Comparison of ENCODE assay signal across 10 cellular contexts in the genomic region with DNA sequence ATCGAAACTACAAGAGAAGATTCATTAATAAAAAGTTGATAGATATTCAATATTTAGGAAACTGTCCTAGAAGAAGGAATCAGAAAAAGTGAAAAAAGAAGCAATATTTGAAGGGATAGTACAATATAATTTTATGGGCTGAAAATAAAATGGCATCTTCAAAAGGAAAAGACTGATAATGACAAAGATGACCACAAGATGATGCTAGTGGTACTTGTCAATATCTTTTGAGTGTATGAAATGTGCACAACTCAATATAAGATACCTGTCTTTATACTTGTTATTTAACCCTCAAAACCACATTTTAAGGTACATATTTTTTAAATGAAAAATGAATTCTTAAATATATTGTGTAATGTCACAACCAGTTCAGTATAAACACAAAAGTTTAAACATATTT.
A peak's percentile ranks its signal among the peaks of the same experiment; 100 is the strongest.
DNase-seq lines count a peak whose midpoint lies in the region; ATAC-seq and TF ChIP-seq lines count a peak whose summit lies in the region.
"Had no signal": no experiment of that assay in that cellular context is flagged by ENCODE, and none has a peak within 500 bp of the region (broad histone marks: within the 10 kb centered on the region; RNA-seq: fewer than 3 reads in every experiment).

No MANE protein-coding gene starts in this region.

- no peak overlapping the region for H2AFZ ChIP-seq in mammary epithelial cell (ENCODE audit: low read depth, low read length)
- no peak overlapping the region for H2AFZ ChIP-seq in neural cell (ENCODE audit: low read depth, low read length)

- H3K4me1 ChIP-seq in mammary epithelial cell (ENCODE audit: insufficient read depth, low read length), result no peaks in the 10 kb centered on the region

- H3K9me2 ChIP-seq in neural cell (ENCODE audit: insufficient read depth, low read length), result no peaks in the 10 kb centered on the region

- H3K9me3 Mint-ChIP-seq in activated naive CD4-positive, alpha-beta T cell treated with anti-CD3 and anti-CD28 coated beads for 36 hours, result peaks cover 10% of the 10 kb centered on the region

- no peaks in the 10 kb centered on the region for H3K27me3 ChIP-seq in mammary epithelial cell (ENCODE audit: insufficient read depth, low read length)
- H3K27me3 ChIP-seq in neural cell (ENCODE audit: insufficient read depth, low read depth, low read length), result no peaks in the 10 kb centered on the region

- no peak overlapping the region for H3K27ac Mint-ChIP-seq in activated naive CD4-positive, alpha-beta T cell treated with anti-CD3 and anti-CD28 coated beads for 36 hours

- no peak for TF ChIP-seq EP300 in neural cell (conservative IDR thresholded peaks at IDR 0.05; ENCODE audit: poor library complexity, severe bottlenecking)

- TF ChIP-seq CTCF in GM13977 (IDR thresholded peaks at IDR 0.05; ENCODE audit: extremely low read depth, insufficient read depth, missing control alignments) (peak; percentile 22), mammary epithelial cell (conservative IDR thresholded peaks at IDR 0.05 in 1 of 2, IDR thresholded peaks at IDR 0.05 in 1 of 2; ENCODE audit: extremely low read depth in 1 of 2, insufficient read depth in 1 of 2, low read depth in 1 of 2, low read length in 2 of 2) (peak; percentile 74 to 82), neural cell (IDR thresholded peaks at IDR 0.05; ENCODE audit: poor library complexity, severe bottlenecking) (peak; percentile 64)

- H3K4me3 ChIP-seq in mammary epithelial cell (replicated peaks in 1 of 3; ENCODE audit: insufficient read depth in 1 of 3, low read depth in 2 of 3, low read length in 3 of 3) (no peak overlapping the region), neural cell (ENCODE audit: low read length) (no peak overlapping the region)

- H3K4me1 Mint-ChIP-seq in activated naive CD4-positive, alpha-beta T cell treated with anti-CD3 and anti-CD28 coated beads for 36 hours (ENCODE audit: low read depth), result no peaks in the 10 kb centered on the region

- TF ChIP-seq RAD21 in neural cell (conservative IDR thresholded peaks at IDR 0.05), result peak; percentile 74

- no peak for DNase-seq in GM13977 (ENCODE audit: low spot score)
- DNase-seq in NCI-H2227 treated with DMSO at 0.1 percent for 48 hours (lab: John Stamatoyannopoulos, UW), result peak; percentile 26
- peak; percentile 29 for DNase-seq in mammary epithelial cell
- no peak for DNase-seq in activated naive CD4-positive, alpha-beta T cell treated with anti-CD3 and anti-CD28 coated beads for 36 hours
- no peak for DNase-seq in activated CD4-positive, alpha-beta T cell treated with anti-CD3 and anti-CD28 coated beads, Interleukin-2, amount 50 U/mL, for 48 hours
- DNase-seq: left ventricle myocardium superior, NCI-H146 had no signal

- no peak for ATAC-seq in GM21529 (IDR thresholded peaks at IDR 0.05; ENCODE audit: unreplicated experiment)
- ATAC-seq in GM21360 (IDR thresholded peaks at IDR 0.05; ENCODE audit: unreplicated experiment), result no peak
- ATAC-seq: left ventricle myocardium superior had no signal

- H3K9me3 ChIP-seq in mammary epithelial cell (replicated peaks; ENCODE audit: insufficient read depth, low read length), result no peaks in the 10 kb centered on the region
- H3K9me3 ChIP-seq in neural cell (ENCODE audit: low read length), result no peaks in the 10 kb centered on the region

- intact Hi-C loops in mammary epithelial cell (cut with micrococcal nuclease), result loop anchor here (1.0 to 10.0 kb wide), 3 partner anchors 210 to 1134 kb away; no protein-coding TSS in a partner anchor
- intact Hi-C loops in activated naive CD4-positive, alpha-beta T cell treated with anti-CD3 and anti-CD28 coated beads for 36 hours (cut with micrococcal nuclease), result no loop called here

- in situ Hi-C loops in GM13977 (cut with MboI; ENCODE audit: low pct_unique_long_range_greater_than_20kb, low sequenced_read_pairs, unreplicated experiment) (no loop called here), mammary epithelial cell (cut with MboI; ENCODE audit: low sequenced_read_pairs in 2 of 2) (no loop called here)

- no peak overlapping the region for H3K4me2 ChIP-seq in mammary epithelial cell (ENCODE audit: insufficient read depth, low read depth, low read length)
- no peak overlapping the region for H3K4me2 ChIP-seq in neural cell (ENCODE audit: low read length)

- CTCF ChIA-PET in mammary epithelial cell (lab: Charles Lee; ENCODE audit: low non-redundant PET), result no interaction called here
- CTCF ChIA-PET in activated naive CD4-positive, alpha-beta T cell treated with anti-CD3 and anti-CD28 coated beads for 36 hours (lab: Charles Lee), result no interaction called here

- BruUV-seq in mammary epithelial cell (replicated peaks; lab: Mats Ljungman, UMichigan), result no TSS peak

- H3K27ac ChIP-seq in mammary epithelial cell (ENCODE audit: insufficient read depth, low read depth, low read length), result no peak overlapping the region
- no peak overlapping the region for H3K27ac ChIP-seq in neural cell (ENCODE audit: low read length)

- no peaks in the 10 kb centered on the region for H3K36me3 ChIP-seq in mammary epithelial cell (ENCODE audit: insufficient read depth, low read length)
- H3K36me3 ChIP-seq in neural cell (ENCODE audit: insufficient read depth, low read length), result no peaks in the 10 kb centered on the region

- H3K9ac ChIP-seq in mammary epithelial cell (ENCODE audit: insufficient read depth, low read length) (no peak overlapping the region), neural cell (ENCODE audit: low read length) (no peak overlapping the region)

- H3F3A ChIP-seq in neural cell (ENCODE audit: insufficient read depth, low read length, poor library complexity, severe bottlenecking), result no peaks in the 10 kb centered on the region

- H4K20me1 ChIP-seq in mammary epithelial cell (ENCODE audit: insufficient read depth, low read length) (no peaks in the 10 kb centered on the region), neural cell (ENCODE audit: insufficient read depth) (no peaks in the 10 kb centered on the region)

- dilution Hi-C loops in mammary epithelial cell (cut with HindIII; ENCODE audit: low sequenced_read_pairs), result no loop called here

- no peaks in the 10 kb centered on the region for H3K27me3 Mint-ChIP-seq in activated naive CD4-positive, alpha-beta T cell treated with anti-CD3 and anti-CD28 coated beads for 36 hours (ENCODE audit: low read depth)

- no peaks in the 10 kb centered on the region for H3K36me3 Mint-ChIP-seq in activated naive CD4-positive, alpha-beta T cell treated with anti-CD3 and anti-CD28 coated beads for 36 hours (ENCODE audit: low read depth)

- 100% methylated on average over 1 of the region's 1 CpG for WGBS in mammary epithelial cell (ENCODE audit: low coverage, missing lambda C conversion rate)

- H3K4me3 Mint-ChIP-seq in activated naive CD4-positive, alpha-beta T cell treated with anti-CD3 and anti-CD28 coated beads for 36 hours, result no peak overlapping the region

- H3K79me2 ChIP-seq in mammary epithelial cell (ENCODE audit: insufficient read depth, low read length) (no peaks in the 10 kb centered on the region), neural cell (replicated peaks; ENCODE audit: insufficient read depth, low read length) (no peaks in the 10 kb centered on the region)

TF ChIP-seq in neural cell, 6 proteins besides CTCF, POLR2A, EP300 and RAD21:
- TF ChIP-seq SMC3 (conservative IDR thresholded peaks at IDR 0.05; ENCODE audit: poor library complexity) (peak; percentile 64), EZH2 (IDR thresholded peaks at IDR 0.05; ENCODE audit: borderline replicate concordance, insufficient read depth, low read length, poor library complexity, severe bottlenecking) (no peak), MXI1 (conservative IDR thresholded peaks at IDR 0.05; ENCODE audit: poor library complexity, severe bottlenecking) (no peak), POLR2AphosphoS5 (IDR thresholded peaks at IDR 0.05) (no peak), TAF1 (IDR thresholded peaks at IDR 0.05; ENCODE audit: low read depth) (no peak)
- TF ChIP-seq, protein P1, sequence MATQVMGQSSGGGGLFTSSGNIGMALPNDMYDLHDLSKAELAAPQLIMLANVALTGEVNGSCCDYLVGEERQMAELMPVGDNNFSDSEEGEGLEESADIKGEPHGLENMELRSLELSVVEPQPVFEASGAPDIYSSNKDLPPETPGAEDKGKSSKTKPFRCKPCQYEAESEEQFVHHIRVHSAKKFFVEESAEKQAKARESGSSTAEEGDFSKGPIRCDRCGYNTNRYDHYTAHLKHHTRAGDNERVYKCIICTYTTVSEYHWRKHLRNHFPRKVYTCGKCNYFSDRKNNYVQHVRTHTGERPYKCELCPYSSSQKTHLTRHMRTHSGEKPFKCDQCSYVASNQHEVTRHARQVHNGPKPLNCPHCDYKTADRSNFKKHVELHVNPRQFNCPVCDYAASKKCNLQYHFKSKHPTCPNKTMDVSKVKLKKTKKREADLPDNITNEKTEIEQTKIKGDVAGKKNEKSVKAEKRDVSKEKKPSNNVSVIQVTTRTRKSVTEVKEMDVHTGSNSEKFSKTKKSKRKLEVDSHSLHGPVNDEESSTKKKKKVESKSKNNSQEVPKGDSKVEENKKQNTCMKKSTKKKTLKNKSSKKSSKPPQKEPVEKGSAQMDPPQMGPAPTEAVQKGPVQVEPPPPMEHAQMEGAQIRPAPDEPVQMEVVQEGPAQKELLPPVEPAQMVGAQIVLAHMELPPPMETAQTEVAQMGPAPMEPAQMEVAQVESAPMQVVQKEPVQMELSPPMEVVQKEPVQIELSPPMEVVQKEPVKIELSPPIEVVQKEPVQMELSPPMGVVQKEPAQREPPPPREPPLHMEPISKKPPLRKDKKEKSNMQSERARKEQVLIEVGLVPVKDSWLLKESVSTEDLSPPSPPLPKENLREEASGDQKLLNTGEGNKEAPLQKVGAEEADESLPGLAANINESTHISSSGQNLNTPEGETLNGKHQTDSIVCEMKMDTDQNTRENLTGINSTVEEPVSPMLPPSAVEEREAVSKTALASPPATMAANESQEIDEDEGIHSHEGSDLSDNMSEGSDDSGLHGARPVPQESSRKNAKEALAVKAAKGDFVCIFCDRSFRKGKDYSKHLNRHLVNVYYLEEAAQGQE (IDR thresholded peaks at IDR 0.05; ENCODE audit: borderline replicate concordance), result no peak

Comparison
In these comparisons a context has a peak if more than half of its experiments do, and no peak if none do; other contexts are left out.
1. DNase-seq: peak in NCI-H2227 treated with DMSO at 0.1 percent for 48 hours (single experiment) and mammary epithelial cell (single experiment); none in GM13977 (single experiment), activated naive CD4-positive, alpha-beta T cell treated with anti-CD3 and anti-CD28 coated beads for 36 hours (single experiment) and activated CD4-positive, alpha-beta T cell treated with anti-CD3 and anti-CD28 coated beads, Interleukin-2, amount 50 U/mL, for 48 hours (0 of 2).
2. CTCF ChIP-seq: peak in every context shown above with its lines; median percentile 78 in mammary epithelial cell; 64 in neural cell; 22 in GM13977.